ENCODE assay signal across 8 cellular contexts in the genomic region with DNA sequence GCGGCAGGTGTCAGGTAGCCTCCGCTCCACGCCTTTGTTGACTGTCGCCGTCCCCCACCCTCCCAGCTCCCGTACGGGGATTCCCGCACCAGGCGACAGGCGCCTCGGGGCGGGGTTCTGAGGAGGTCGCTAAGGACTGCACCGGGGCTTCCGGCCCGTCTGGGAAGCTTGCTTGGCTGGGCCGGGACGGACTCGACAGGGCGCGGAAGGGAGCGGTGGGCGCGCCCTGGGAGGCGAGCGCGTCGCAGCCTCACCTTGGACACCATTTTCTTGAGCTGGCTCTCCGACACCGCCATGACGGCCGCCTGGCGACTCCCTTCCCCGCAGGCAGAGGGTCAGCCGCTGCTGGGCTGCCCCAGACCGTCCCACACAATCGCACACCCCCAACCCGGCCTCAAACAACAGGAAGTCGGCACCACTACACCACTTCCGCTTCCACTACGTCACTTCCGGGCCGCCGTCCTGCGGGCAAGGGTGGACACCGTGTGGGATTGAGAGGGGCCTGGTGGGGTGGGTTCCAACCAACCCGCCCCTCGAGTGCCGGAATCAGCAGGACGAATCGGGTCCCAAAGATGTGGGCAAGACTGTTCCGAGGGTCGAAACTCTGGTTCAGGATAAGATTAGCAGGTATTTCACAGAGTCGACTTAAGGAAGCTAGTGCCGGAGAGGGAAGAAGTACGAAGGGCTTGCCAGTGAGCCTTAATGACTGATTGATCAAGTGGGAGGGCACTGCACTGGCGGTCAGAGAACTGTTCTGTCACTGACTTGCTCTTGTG. TPM values are rescaled to one million over a fixed set of nuclear protein-coding genes. Genes with fewer than 3 reads are reported as not detected.
A peak's percentile ranks its signal among the peaks of the same experiment; 100 is the strongest.
DNase-seq lines count a peak whose midpoint lies in the region; ATAC-seq lines count a peak whose summit lies in the region.

A gene with protein sequence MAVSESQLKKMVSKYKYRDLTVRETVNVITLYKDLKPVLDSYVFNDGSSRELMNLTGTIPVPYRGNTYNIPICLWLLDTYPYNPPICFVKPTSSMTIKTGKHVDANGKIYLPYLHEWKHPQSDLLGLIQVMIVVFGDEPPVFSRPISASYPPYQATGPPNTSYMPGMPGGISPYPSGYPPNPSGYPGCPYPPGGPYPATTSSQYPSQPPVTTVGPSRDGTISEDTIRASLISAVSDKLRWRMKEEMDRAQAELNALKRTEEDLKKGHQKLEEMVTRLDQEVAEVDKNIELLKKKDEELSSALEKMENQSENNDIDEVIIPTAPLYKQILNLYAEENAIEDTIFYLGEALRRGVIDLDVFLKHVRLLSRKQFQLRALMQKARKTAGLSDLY (minus strand): TSS at position 422 of the 776 bp plus-strand sequence. CDS start 126 bp downstream, at position 296.

- intact Hi-C loops in dendritic cell treated with granulocyte-macrophage colony-stimulating factor and Interleukin-4, amounts not matched to agents 40 ng/mL and 50 ng/mL, for 4 days (cut with micrococcal nuclease), result loop anchor here (1.0 to 2.0 kb wide), 3 partner anchors 62 to 132 kb away; a partner anchor contains a TSS

- peaks cover 21% of the 10 kb centered on the region for H3K4me1 Mint-ChIP-seq in dendritic cell treated with granulocyte-macrophage colony-stimulating factor and Interleukin-4, amounts not matched to agents 40 ng/mL and 50 ng/mL, for 4 days (ENCODE audit: low read depth)

- peaks cover 47% of the 10 kb centered on the region for H3K36me3 Mint-ChIP-seq in dendritic cell treated with granulocyte-macrophage colony-stimulating factor and Interleukin-4, amounts not matched to agents 40 ng/mL and 50 ng/mL, for 4 days (ENCODE audit: low read depth)

- DNase-seq in CD1c-positive myeloid dendritic cell (ENCODE audit: extremely low spot score), result peak; percentile 97
- DNase-seq in NCI-H748 treated with DMSO at 0.1 percent for 48 hours (lab: John Stamatoyannopoulos, UW), result peak; percentile 85
- DNase-seq in activated CD4-positive, alpha-beta T cell treated with anti-CD3 and anti-CD28 coated beads, Interleukin-2, amount 50 U/mL, for 24 hours (ENCODE audit: low read depth in 1 of 2, low spot score in 1 of 2), result peak; percentile 92
- DNase-seq in left lobe of liver (ENCODE audit: low spot score), result peak; percentile 94
- DNase-seq in stimulated activated CD4-positive, alpha-beta T cell treated with anti-CD3 and anti-CD28 coated beads, Interleukin-2, amount 100 ng/mL, for 24 hours, result peak; percentile 95

- no peaks in the 10 kb centered on the region for H3K9me3 Mint-ChIP-seq in dendritic cell treated with granulocyte-macrophage colony-stimulating factor and Interleukin-4, amounts not matched to agents 40 ng/mL and 50 ng/mL, for 4 days

- peak within 1 kb of the TSS; percentile 99 for H3K27ac Mint-ChIP-seq in dendritic cell treated with granulocyte-macrophage colony-stimulating factor and Interleukin-4, amounts not matched to agents 40 ng/mL and 50 ng/mL, for 4 days

- peak within 1 kb of the TSS; percentile 99 for H3K4me3 Mint-ChIP-seq in dendritic cell treated with granulocyte-macrophage colony-stimulating factor and Interleukin-4, amounts not matched to agents 40 ng/mL and 50 ng/mL, for 4 days

- no peaks in the 10 kb centered on the region for H3K27me3 Mint-ChIP-seq in dendritic cell treated with granulocyte-macrophage colony-stimulating factor and Interleukin-4, amounts not matched to agents 40 ng/mL and 50 ng/mL, for 4 days

- ATAC-seq in GM19397 (IDR thresholded peaks at IDR 0.05; ENCODE audit: unreplicated experiment), result peak; percentile 98
- peak; percentile 85 for ATAC-seq in HG03565 (IDR thresholded peaks at IDR 0.05; ENCODE audit: unreplicated experiment)
- peak; percentile 96 for ATAC-seq in left lobe of liver

RNA-seq across cellular contexts. Expression of the gene that starts here (rescaled TPM):
- 16.8 TPM for total RNA-seq in left lobe of liver

Comparison
In these comparisons a context has a peak if more than half of its experiments do, and no peak if none do; other contexts are left out.
1. Peak in every context shown above with its lines: DNase-seq and ATAC-seq.